Comparison of ENCODE assay signal across 9 cellular contexts in genomic region chr12:97404549-97404948, GRCh38. TPM values are rescaled to one million over a fixed set of nuclear protein-coding genes. Genes with fewer than 3 reads are reported as not detected.
DNase-seq lines count a peak whose midpoint lies in the region; ATAC-seq and TF ChIP-seq lines count a peak whose summit lies in the region.
"Had no signal": no experiment of that assay in that cellular context is flagged by ENCODE, and none has a peak within 500 bp of the region (broad histone marks: within the 10 kb centered on the region; RNA-seq: fewer than 3 reads in every experiment).

No MANE protein-coding gene starts in this region.

- H3K9me2 ChIP-seq in GM23338 (ENCODE audit: insufficient read depth), result peaks cover 9% of the 10 kb centered on the region

- H3K4me3 ChIP-seq in GM23338 (no peak overlapping the region), OCI-LY3 (ENCODE audit: low read length) (no peak overlapping the region), epithelial cell of proximal tubule (ENCODE audit: low read depth, low read length) (no peak overlapping the region)

- CTCF ChIA-PET in activated naive CD4-positive, alpha-beta T cell treated with anti-CD3 and anti-CD28 coated beads for 36 hours (lab: Charles Lee), result interaction anchor here (0.7 to 1.2 kb wide), 6 partner anchors 9 to 416 kb away, joined by 3 to 4 read pairs (median 3); no protein-coding TSS in a partner anchor

- H3F3A ChIP-seq in GM23338 (replicated peaks; ENCODE audit: low read depth), result no peaks in the 10 kb centered on the region

- H2AFZ ChIP-seq in GM23338 (no peak overlapping the region), OCI-LY3 (ENCODE audit: low read depth, low read length) (no peak overlapping the region)

- H3K4me1 ChIP-seq in GM23338 (ENCODE audit: insufficient read depth), result no peaks in the 10 kb centered on the region
- no peaks in the 10 kb centered on the region for H3K4me1 ChIP-seq in OCI-LY3 (ENCODE audit: low read length)

- TF ChIP-seq CTCF in GM23338 (conservative IDR thresholded peaks at IDR 0.05; ENCODE audit: low read depth in 2 of 2), result peak; percentile 95
- TF ChIP-seq CTCF in OCI-LY3 (IDR thresholded peaks at IDR 0.05; ENCODE audit: low read depth, low read length), result peak; percentile 75
- peak; percentile 97 for TF ChIP-seq CTCF in epithelial cell of proximal tubule (conservative IDR thresholded peaks at IDR 0.05; ENCODE audit: low read depth, low read length)
- TF ChIP-seq CTCF in neural crest cell (conservative IDR thresholded peaks at IDR 0.05), result peak; percentile 91

- H3K27me3 ChIP-seq in GM23338 (ENCODE audit: insufficient read depth) (no peaks in the 10 kb centered on the region), OCI-LY3 (ENCODE audit: low read depth, low read length) (no peaks in the 10 kb centered on the region)

- H3K27me3 Mint-ChIP-seq in activated naive CD4-positive, alpha-beta T cell treated with anti-CD3 and anti-CD28 coated beads for 36 hours (ENCODE audit: low read depth), result no peaks in the 10 kb centered on the region
- H3K27me3 Mint-ChIP-seq in GM23338 (ENCODE audit: insufficient read depth, low read depth, poor library complexity) (no peaks in the 10 kb centered on the region), neural crest cell (ENCODE audit: low read depth) (no peaks in the 10 kb centered on the region)
- H3K27me3 Mint-ChIP-seq: central memory CD8-positive, alpha-beta T cell had no signal

- no peaks in the 10 kb centered on the region for H3K4me1 Mint-ChIP-seq in activated naive CD4-positive, alpha-beta T cell treated with anti-CD3 and anti-CD28 coated beads for 36 hours (ENCODE audit: low read depth)
- H3K4me1 Mint-ChIP-seq in GM23338 (peaks cover 3% of the 10 kb centered on the region; the same call in 2 of the 3 replicates), neural crest cell (peaks cover 4% of the 10 kb centered on the region)
- H3K4me1 Mint-ChIP-seq: central memory CD8-positive, alpha-beta T cell had no signal

- H3K79me2 ChIP-seq in GM23338 (replicated peaks; ENCODE audit: insufficient read depth) (no peaks in the 10 kb centered on the region), OCI-LY3 (ENCODE audit: low read length) (no peaks in the 10 kb centered on the region)

- H3K4me2 ChIP-seq in GM23338, result no peak overlapping the region
- no peak overlapping the region for H3K4me2 ChIP-seq in OCI-LY3 (ENCODE audit: low read length)

- ATAC-seq in GM23338, result peak; percentile 96

- no peaks in the 10 kb centered on the region for H3K36me3 Mint-ChIP-seq in activated naive CD4-positive, alpha-beta T cell treated with anti-CD3 and anti-CD28 coated beads for 36 hours (ENCODE audit: low read depth)
- H3K36me3 Mint-ChIP-seq in GM23338 (ENCODE audit: low read depth), result no peaks in the 10 kb centered on the region
- H3K36me3 Mint-ChIP-seq in neural crest cell (ENCODE audit: low read depth), result no peaks in the 10 kb centered on the region

- no peak overlapping the region for H3K4me3 Mint-ChIP-seq in activated naive CD4-positive, alpha-beta T cell treated with anti-CD3 and anti-CD28 coated beads for 36 hours
- H3K4me3 Mint-ChIP-seq in GM23338 (no peak overlapping the region), neural crest cell (no peak overlapping the region)
- H3K4me3 Mint-ChIP-seq: central memory CD8-positive, alpha-beta T cell had no signal

- no peak overlapping the region for H3K27ac ChIP-seq in GM23338 (ENCODE audit: low read depth)
- no peak overlapping the region for H3K27ac ChIP-seq in OCI-LY3 (ENCODE audit: low read length)

- no peak overlapping the region for H3K27ac Mint-ChIP-seq in activated naive CD4-positive, alpha-beta T cell treated with anti-CD3 and anti-CD28 coated beads for 36 hours
- no peak overlapping the region for H3K27ac Mint-ChIP-seq in GM23338
- H3K27ac Mint-ChIP-seq in neural crest cell (ENCODE audit: unreplicated experiment), result no peak overlapping the region

- in situ Hi-C loops in KBM-7 (cut with MboI; ENCODE audit: low pct_unique_long_range_greater_than_20kb, low sequenced_read_pairs), result no loop called here

- H3K9ac ChIP-seq in OCI-LY3 (ENCODE audit: low read length), result no peak overlapping the region

- intact Hi-C loops in activated naive CD4-positive, alpha-beta T cell treated with anti-CD3 and anti-CD28 coated beads for 36 hours (cut with micrococcal nuclease), result loop anchor here (1.0 to 2.0 kb wide), 3 partner anchors 256 to 826 kb away; no protein-coding TSS in a partner anchor

- no peaks in the 10 kb centered on the region for H3K9me3 ChIP-seq in OCI-LY3 (ENCODE audit: insufficient read depth, low read length)

- peak; percentile 39 for DNase-seq in activated naive CD4-positive, alpha-beta T cell treated with anti-CD3 and anti-CD28 coated beads for 36 hours
- DNase-seq in activated naive CD4-positive, alpha-beta T cell treated with anti-CD3 and anti-CD28 coated beads, Interleukin-2, amount 50 U/mL, for 16 hours, result no peak
- DNase-seq in GM23338 (ENCODE audit: low spot score) (peak; percentile 85), KBM-7 (peak; percentile 21), epithelial cell of proximal tubule (ENCODE audit: low read depth) (no peak), neural crest cell (ENCODE audit: low read depth, low spot score) (peak; percentile 54)
- DNase-seq in activated CD8-positive, alpha-beta memory T cell treated with anti-CD3 and anti-CD28 coated beads for 24 hours, result no peak

- H3K36me3 ChIP-seq in GM23338 (ENCODE audit: insufficient read depth) (no peaks in the 10 kb centered on the region), OCI-LY3 (replicated peaks; ENCODE audit: low read depth, low read length) (no peaks in the 10 kb centered on the region)

- H4K20me1 ChIP-seq in GM23338 (replicated peaks; ENCODE audit: insufficient read depth) (no peaks in the 10 kb centered on the region), OCI-LY3 (ENCODE audit: insufficient read depth, low read length) (no peaks in the 10 kb centered on the region)

- no peaks in the 10 kb centered on the region for H3K9me3 Mint-ChIP-seq in activated naive CD4-positive, alpha-beta T cell treated with anti-CD3 and anti-CD28 coated beads for 36 hours
- no peaks in the 10 kb centered on the region for H3K9me3 Mint-ChIP-seq in GM23338
- no peaks in the 10 kb centered on the region for H3K9me3 Mint-ChIP-seq in neural crest cell
- H3K9me3 Mint-ChIP-seq: central memory CD8-positive, alpha-beta T cell had no signal

TF ChIP-seq in GM23338, 12 proteins besides CTCF, POLR2A, EP300 and RAD21:
- TF ChIP-seq ZNF331 (CRISPR knock-in tag; IDR thresholded peaks at IDR 0.05; ENCODE audit: low read depth), result no peak
- no peak for TF ChIP-seq STAT1 (IDR thresholded peaks at IDR 0.05; ENCODE audit: unreplicated experiment)

RNA-seq across cellular contexts. Expression of gene RMST, which starts 58.1 kb away (rescaled TPM):
- total RNA-seq in activated naive CD4-positive, alpha-beta T cell treated with anti-CD3 and anti-CD28 coated beads for 36 hours, result not detected
- total RNA-seq in GM23338 (2014; rRNA removed; shearing (Covaris generic)), result 71.4 and 86.0 TPM in 2 replicates
- polyA plus RNA-seq in GM23338 (2016; fragmentation: Nextera tagmentation; extraction: Ambion mirVana), result 38.1 and 46.3 TPM in 2 replicates
- total RNA-seq in epithelial cell of proximal tubule (not detected in 2 replicates), neural crest cell (152 and 163 TPM in 2 replicates)

Comparison
In these comparisons a context has a peak if more than half of its experiments do, and no peak if none do; other contexts are left out.
1. DNase-seq: peak in activated naive CD4-positive, alpha-beta T cell treated with anti-CD3 and anti-CD28 coated beads for 36 hours (single experiment), GM23338 (single experiment), KBM-7 (single experiment) and neural crest cell (single experiment); none in activated naive CD4-positive, alpha-beta T cell treated with anti-CD3 and anti-CD28 coated beads, Interleukin-2, amount 50 U/mL, for 16 hours (single experiment), epithelial cell of proximal tubule (single experiment) and activated CD8-positive, alpha-beta memory T cell treated with anti-CD3 and anti-CD28 coated beads for 24 hours (single experiment).
2. RNA of gene RMST, which starts 58.1 kb away (total RNA-seq): 152 to 163 TPM in neural crest cell and 71.4 to 86.0 TPM in GM23338; not detected in activated naive CD4-positive, alpha-beta T cell treated with anti-CD3 and anti-CD28 coated beads for 36 hours and not detected in epithelial cell of proximal tubule; every median in the first group is over 10 times any median in the second.
3. Peak in every context shown above with its lines, with median percentiles within 50 percentile points of each other: CTCF ChIP-seq.